Comparison of ENCODE assay signal across 5 cellular contexts in genomic region chr11:61222692-61223091, GRCh38. TPM values are rescaled to one million over a fixed set of nuclear protein-coding genes. Genes with fewer than 3 reads are reported as not detected.
"Had no signal": no experiment of that assay in that cellular context is flagged by ENCODE, and none has a peak within 500 bp of the region (broad histone marks: within the 10 kb centered on the region; RNA-seq: fewer than 3 reads in every experiment).

No MANE protein-coding gene starts in this region.

RNA-seq across cellular contexts. Expression of gene PGA4, which starts 0.5 kb away (rescaled TPM):
- total RNA-seq: HT-29, MCF 10A, OCI-LY7, PC-3, SJSA1 had no signal

RNA-seq across cellular contexts. Expression of gene PGA5, which starts 18.3 kb away (rescaled TPM):
- total RNA-seq: HT-29, MCF 10A, OCI-LY7, PC-3, SJSA1 had no signal

RNA-seq across cellular contexts. Expression of gene PGA3, which starts 19.4 kb away (rescaled TPM):
- total RNA-seq: HT-29, MCF 10A, OCI-LY7, PC-3, SJSA1 had no signal
